26 cellular contexts compared by ENCODE assay signal in genomic region chr9:85630676-85631075, GRCh38.
"Had no signal": no experiment of that assay in that cellular context is flagged by ENCODE, and none has a peak within 500 bp of the region (broad histone marks: within the 10 kb centered on the region; RNA-seq: fewer than 3 reads in every experiment).

No MANE protein-coding gene starts in this region.

- H3K4me3 ChIP-seq: dorsolateral prefrontal cortex, esophagus muscularis mucosa, heart right ventricle, lower lobe of right lung, pancreas, right lobe of liver, suprapubic skin, transverse colon, upper lobe of right lung, uterus had no signal

- FAIRE-seq: colon, islet of Langerhans, pancreas, small intestine had no signal

- H3K36me3 ChIP-seq: pancreas, right lobe of liver, suprapubic skin, uterus had no signal

- DNase-seq: dorsolateral prefrontal cortex; effector CD4-positive, alpha-beta T cell; foreskin melanocyte; glutamatergic neuron; heart right ventricle; hippocampal formation; left cardiac atrium; left ventricle myocardium superior; lower lobe of right lung; naive B cell; pancreas; right lobe of liver; small intestine; stimulated activated CD4-positive, alpha-beta T cell treated with anti-CD3 and anti-CD28 coated beads, Interleukin-15, amount 100 ng/mL, for 24 hours; stimulated activated CD4-positive, alpha-beta T cell treated with anti-CD3 and anti-CD28 coated beads, Interleukin-2, amount 100 ng/mL, for 48 hours; stimulated activated naive CD4-positive, alpha-beta T cell; stimulated activated naive CD8-positive, alpha-beta T cell treated with anti-CD3 and anti-CD28 coated beads, Interleukin-15, amount 100 ng/mL, for 72 hours; transverse colon; upper lobe of right lung; uterus had no signal

- H3K9me3 ChIP-seq: esophagus muscularis mucosa, heart right ventricle, lower lobe of right lung, neutrophil, pancreas, right lobe of liver, suprapubic skin, transverse colon, upper lobe of right lung, uterus had no signal

- H3K27ac ChIP-seq: esophagus muscularis mucosa, heart right ventricle, lower lobe of right lung, neutrophil, pancreas, right lobe of liver, suprapubic skin, transverse colon, upper lobe of right lung, uterus had no signal

- H3K27me3 ChIP-seq: dorsolateral prefrontal cortex, esophagus muscularis mucosa, heart right ventricle, neutrophil, pancreas, right lobe of liver, suprapubic skin, transverse colon, upper lobe of right lung, uterus had no signal

- H3K4me1 ChIP-seq: esophagus muscularis mucosa, lower lobe of right lung, pancreas, right lobe of liver, suprapubic skin, transverse colon, upper lobe of right lung, uterus had no signal

- ATAC-seq: heart right ventricle; left cardiac atrium; left ventricle myocardium superior; lower lobe of right lung; natural killer cell treated with Interleukin-12 subunit alpha and Interleukin-12 subunit beta and Interleukin-15 and Interleukin-18, amount 100 ng/mL, for 72 hours; pancreas; right lobe of liver; stimulated activated naive CD8-positive, alpha-beta T cell treated with anti-CD3 and anti-CD28 coated beads, Interleukin-15, amount 100 ng/mL, for 72 hours; upper lobe of right lung had no signal
